ENCODE assay signal across 22 cellular contexts in genomic region chr14:104584557-104584956, GRCh38. TPM values are rescaled to one million over a fixed set of nuclear protein-coding genes. Genes with fewer than 3 reads are reported as not detected.
DNase-seq lines count a peak whose midpoint lies in the region; ATAC-seq, FAIRE-seq and TF ChIP-seq lines count a peak whose summit lies in the region.
"Had no signal": no experiment of that assay in that cellular context is flagged by ENCODE, and none has a peak within 500 bp of the region (broad histone marks: within the 10 kb centered on the region; RNA-seq: fewer than 3 reads in every experiment).

No MANE protein-coding gene starts in this region.

- H3K9me3 ChIP-seq in heart left ventricle: no peaks in the 10 kb centered on the region
- H3K9me3 ChIP-seq in HEK293 (ENCODE audit: control insufficient read depth, insufficient read depth, low read depth, low read length): no peaks in the 10 kb centered on the region
- H3K9me3 ChIP-seq in T-helper 17 cell (ENCODE audit: control insufficient read depth, low read length, poor library complexity, severe bottlenecking): no peaks in the 10 kb centered on the region
- no peaks in the 10 kb centered on the region for H3K9me3 ChIP-seq in neural progenitor cell (ENCODE audit: low read depth)
- H3K9me3 ChIP-seq: A549 had no signal

- H3K4me3 ChIP-seq in heart left ventricle: no peak overlapping the region
- H3K4me3 ChIP-seq in HEK293 (ENCODE audit: low read depth, low read length): no peak overlapping the region
- H3K4me3 ChIP-seq in neural progenitor cell: no peak overlapping the region
- H3K4me3 ChIP-seq: A549 had no signal

- ATAC-seq in heart left ventricle (no peak), Right ventricle myocardium inferior (no peak), T-helper 17 cell (no peak)
- no peak for ATAC-seq in activated CD8-positive, alpha-beta T cell treated with anti-CD3 and anti-CD28 coated beads, Interleukin-2, amount 10 ng/mL, durations not matched to agents 7 days and 5 days
- ATAC-seq: A549; CD8-positive, alpha-beta T cell had no signal

- H3K27me3 ChIP-seq in heart left ventricle (peaks cover 0 to 6% (median 0%) of the 10 kb centered on the region in 9 donors), neural progenitor cell (no peaks in the 10 kb centered on the region)

- no peak for FAIRE-seq in GM12892 (lab: Jason Lieb, UNC)
- FAIRE-seq: A549, D721Med, G401.6, GM12891 had no signal

- no peak overlapping the region for H3K9ac ChIP-seq in neural progenitor cell

- CTCF ChIA-PET in HEK293 (lab: Yijun Ruan, JAX): interaction anchor here (0.5 to 0.6 kb wide), 2 partner anchors 170 to 450 kb away, joined by 3 read pairs; no protein-coding TSS in a partner anchor
- CTCF ChIA-PET in activated CD8-positive, alpha-beta T cell treated with anti-CD3 and anti-CD28 coated beads, Interleukin-2, amount 10 ng/mL, durations not matched to agents 7 days and 5 days (lab: Charles Lee): no interaction called here

- H3K4me3 Mint-ChIP-seq in T-helper 17 cell (peak overlapping the region; percentile 12), neural progenitor cell (no peak overlapping the region)
- H3K4me3 Mint-ChIP-seq in activated CD8-positive, alpha-beta T cell treated with anti-CD3 and anti-CD28 coated beads, Interleukin-2, amount 10 ng/mL, durations not matched to agents 7 days and 5 days: no peak overlapping the region
- H3K4me3 Mint-ChIP-seq: CD14-positive monocyte; CD8-positive, alpha-beta T cell; H9 had no signal

- peaks cover 2% of the 10 kb centered on the region for H3K36me3 Mint-ChIP-seq in T-helper 17 cell (ENCODE audit: low read depth)
- H3K36me3 Mint-ChIP-seq in neural progenitor cell: no peaks in the 10 kb centered on the region
- no peaks in the 10 kb centered on the region for H3K36me3 Mint-ChIP-seq in activated CD8-positive, alpha-beta T cell treated with anti-CD3 and anti-CD28 coated beads, Interleukin-2, amount 10 ng/mL, durations not matched to agents 7 days and 5 days (ENCODE audit: low read depth)
- H3K36me3 Mint-ChIP-seq: CD14-positive monocyte; CD8-positive, alpha-beta T cell had no signal

- H3K4me2 ChIP-seq in neural progenitor cell: no peak overlapping the region
- H3K4me2 ChIP-seq: A549 had no signal

- H3K4me1 ChIP-seq in heart left ventricle: peaks cover 0 to 71% (median 34%) of the 10 kb centered on the region in 12 donors
- no peaks in the 10 kb centered on the region for H3K4me1 ChIP-seq in HEK293 (ENCODE audit: control insufficient read depth, insufficient read depth, low read length)
- no peaks in the 10 kb centered on the region for H3K4me1 ChIP-seq in neural progenitor cell
- H3K4me1 ChIP-seq: A549 had no signal

- peaks cover 3% of the 10 kb centered on the region for H3K4me1 Mint-ChIP-seq in T-helper 17 cell
- H3K4me1 Mint-ChIP-seq in neural progenitor cell: peaks cover 13% of the 10 kb centered on the region
- no peaks in the 10 kb centered on the region for H3K4me1 Mint-ChIP-seq in activated CD8-positive, alpha-beta T cell treated with anti-CD3 and anti-CD28 coated beads, Interleukin-2, amount 10 ng/mL, durations not matched to agents 7 days and 5 days (ENCODE audit: low read depth)
- H3K4me1 Mint-ChIP-seq: CD14-positive monocyte had no signal

- H3K79me2 ChIP-seq in neural progenitor cell (ENCODE audit: low read depth): no peaks in the 10 kb centered on the region

- 50 to 74% (median 57%) methylated on average over 7 to 10 of the region's 10 CpGs for WGBS in heart left ventricle, 4 donors

- H3K27ac ChIP-seq in heart left ventricle (peak overlapping the region; percentile 42 to 94 (median 76)), HEK293 (ENCODE audit: extremely low read depth, low read depth, low read length) (no peak overlapping the region), neural progenitor cell (no peak overlapping the region)
- H3K27ac ChIP-seq: A549 had no signal

- intact Hi-C loops in heart left ventricle (cut with DNase I): loop anchor here in 4 of 10 donors (10.0 kb wide), 3 partner anchors 130 to 1030 kb away; partner anchors contain the start of gene ADSS1 (in 2 of the 4)
- intact Hi-C loops in Right ventricle myocardium inferior (cut with DNase I): no loop called here

- H2AFZ ChIP-seq in neural progenitor cell (replicated peaks): no peak overlapping the region

- TF ChIP-seq CTCF in heart left ventricle (IDR thresholded peaks at IDR 0.05) (no peak), HEK293 (tag by site-specific recombination; IDR thresholded peaks at IDR 0.05) (no peak), neural progenitor cell (IDR thresholded peaks at IDR 0.05) (no peak)

- H4K20me1 ChIP-seq in neural progenitor cell (ENCODE audit: low read depth): no peaks in the 10 kb centered on the region

- H3K27ac Mint-ChIP-seq in T-helper 17 cell (no peak overlapping the region), neural progenitor cell (peak overlapping the region; percentile 74)
- no peak overlapping the region for H3K27ac Mint-ChIP-seq in activated CD8-positive, alpha-beta T cell treated with anti-CD3 and anti-CD28 coated beads, Interleukin-2, amount 10 ng/mL, durations not matched to agents 7 days and 5 days
- H3K27ac Mint-ChIP-seq: CD14-positive monocyte; CD8-positive, alpha-beta T cell had no signal

- no peaks in the 10 kb centered on the region for H3K9me3 Mint-ChIP-seq in neural progenitor cell
- H3K9me3 Mint-ChIP-seq in activated CD8-positive, alpha-beta T cell treated with anti-CD3 and anti-CD28 coated beads, Interleukin-2, amount 10 ng/mL, durations not matched to agents 7 days and 5 days (ENCODE audit: insufficient read depth): no peaks in the 10 kb centered on the region
- H3K9me3 Mint-ChIP-seq: CD14-positive monocyte; CD8-positive, alpha-beta T cell; H9 had no signal

- H3F3A ChIP-seq in neural progenitor cell (ENCODE audit: low read depth): no peaks in the 10 kb centered on the region

- POLR2A ChIA-PET in HEK293 (lab: Yijun Ruan, JAX): no interaction called here
- POLR2A ChIA-PET in activated CD8-positive, alpha-beta T cell treated with anti-CD3 and anti-CD28 coated beads, Interleukin-2, amount 10 ng/mL, durations not matched to agents 7 days and 5 days (lab: Charles Lee): no interaction called here

- no peak for TF ChIP-seq POLR2A in heart left ventricle (IDR thresholded peaks at IDR 0.05)
- TF ChIP-seq POLR2A in GM12892 (IDR thresholded peaks at IDR 0.05; ENCODE audit: low read depth, low read length): no peak

- peaks cover 0 to 19% (median 0%) of the 10 kb centered on the region in 9 donors for H3K36me3 ChIP-seq in heart left ventricle
- no peaks in the 10 kb centered on the region for H3K36me3 ChIP-seq in HEK293 (ENCODE audit: control insufficient read depth in 2 of 2, insufficient read depth in 1 of 2, low read length in 2 of 2)
- no peaks in the 10 kb centered on the region for H3K36me3 ChIP-seq in neural progenitor cell

- peaks cover 26% of the 10 kb centered on the region for H3K27me3 Mint-ChIP-seq in T-helper 17 cell
- peaks cover 9% of the 10 kb centered on the region for H3K27me3 Mint-ChIP-seq in neural progenitor cell (ENCODE audit: insufficient read depth, low read depth)
- H3K27me3 Mint-ChIP-seq in activated CD8-positive, alpha-beta T cell treated with anti-CD3 and anti-CD28 coated beads, Interleukin-2, amount 10 ng/mL, durations not matched to agents 7 days and 5 days (ENCODE audit: low read depth): no peaks in the 10 kb centered on the region

- no peak for DNase-seq in heart left ventricle
- DNase-seq in Right ventricle myocardium inferior (ENCODE audit: missing footprints): no peak
- DNase-seq in T-helper 17 cell: no peak
- no peak for DNase-seq in neural progenitor cell (ENCODE audit: low spot score)
- DNase-seq in GM12892 (ENCODE audit: insufficient read length): no peak
- no peak for DNase-seq in activated CD8-positive, alpha-beta T cell treated with anti-CD3 and anti-CD28 coated beads, Interleukin-2, amount 10 ng/mL, durations not matched to agents 7 days and 5 days
- DNase-seq: CD8-positive, alpha-beta T cell; COR-L47; DMS153; DMS79 treated with DMSO at 0.1 percent for 48 hours; EL; GOT3; H9 had no signal

TF ChIP-seq in HEK293, 187 proteins besides CTCF, POLR2A, EP300 and RAD21:
- TF ChIP-seq ZEB2 (tag by site-specific recombination; IDR thresholded peaks at IDR 0.05): no peak
- peak; percentile 69 for TF ChIP-seq GLIS1 (tag by site-specific recombination; IDR thresholded peaks at IDR 0.05)

RNA-seq across cellular contexts. Expression of gene C14orf180, which starts 5.0 kb away (rescaled TPM):
- 100 to 1,000 TPM in 2 of 9 donors, 10 to 100 TPM in 7; 25.5 to 170 (median 75.3) TPM for total RNA-seq in heart left ventricle
- 100 to 1,000 TPM in 1 of 2 donors, 10 to 100 TPM in 1; 11.1 to 121 TPM for polyA plus RNA-seq in heart left ventricle
- total RNA-seq in Right ventricle myocardium inferior: 40.0 TPM
- not detected for total RNA-seq in T-helper 17 cell
- total RNA-seq in neural progenitor cell (ENCODE audit: low replicate concordance): not detected in 2 replicates
- polyA plus RNA-seq in GM12892 (2012; ENCODE audit: missing spikeins): not detected
- total RNA-seq in activated CD8-positive, alpha-beta T cell treated with anti-CD3 and anti-CD28 coated beads, Interleukin-2, amount 10 ng/mL, durations not matched to agents 7 days and 5 days: not detected
- total RNA-seq: CD8-positive, alpha-beta T cell; H9 had no signal
- polyA plus RNA-seq: A549, AG04450, BJ, CD14-positive monocyte had no signal

RNA-seq across cellular contexts. Expression of gene TMEM179, which starts 20.0 kb away (rescaled TPM):
- total RNA-seq in heart left ventricle: 1 to 10 TPM in 1 of 9 donors, under 1 TPM in 4, not detected in 4; 0.25 to 1.1 (median 0.40) TPM
- polyA plus RNA-seq in heart left ventricle: under 1 TPM; 0.15 to 0.61 TPM
- total RNA-seq in Right ventricle myocardium inferior: not detected
- total RNA-seq in T-helper 17 cell: not detected
- total RNA-seq in neural progenitor cell (ENCODE audit: low replicate concordance): 0.77 and 12.1 TPM in 2 replicates
- polyA plus RNA-seq in GM12892 (2012; ENCODE audit: missing spikeins): not detected
- not detected for total RNA-seq in activated CD8-positive, alpha-beta T cell treated with anti-CD3 and anti-CD28 coated beads, Interleukin-2, amount 10 ng/mL, durations not matched to agents 7 days and 5 days
- total RNA-seq: CD8-positive, alpha-beta T cell; HT-29 had no signal
- polyA plus RNA-seq: CD14-positive monocyte had no signal

Comparison
In these comparisons a context has a peak if more than half of its experiments do, and no peak if none do; other contexts are left out.
1. H3K27ac ChIP-seq: peak in heart left ventricle (12 of 12); none in HEK293 (single experiment) and neural progenitor cell (single experiment).
2. RNA of gene C14orf180, which starts 5.0 kb away (total RNA-seq): 25.5 to 170 TPM in heart left ventricle and 40.0 TPM in Right ventricle myocardium inferior (single experiment); not detected in T-helper 17 cell, not detected in neural progenitor cell and not detected in activated CD8-positive, alpha-beta T cell treated with anti-CD3 and anti-CD28 coated beads, Interleukin-2, amount 10 ng/mL, durations not matched to agents 7 days and 5 days; every median in the first group is over 10 times any median in the second.